In genomic region chr2:216495656-216496055, GRCh38 we compare ENCODE assay signal across 17 cellular contexts.
DNase-seq lines count a peak whose midpoint lies in the region; ATAC-seq, FAIRE-seq and TF ChIP-seq lines count a peak whose summit lies in the region.
"Had no signal": no experiment of that assay in that cellular context is flagged by ENCODE, and none has a peak within 500 bp of the region (broad histone marks: within the 10 kb centered on the region; RNA-seq: fewer than 3 reads in every experiment).

No MANE protein-coding gene starts in this region.

- H3K27ac ChIP-seq in coronary artery, result no peak overlapping the region
- H3K27ac ChIP-seq: thoracic aorta had no signal

- ATAC-seq in GM19035 (IDR thresholded peaks at IDR 0.05; ENCODE audit: unreplicated experiment) (no peak), HG02884 (IDR thresholded peaks at IDR 0.05; ENCODE audit: unreplicated experiment) (no peak)
- ATAC-seq: heart right ventricle, left ventricle myocardium superior had no signal

- FAIRE-seq in RCC 7860 (lab: Jason Lieb, UNC), result no peak

- peak; percentile 64 for DNase-seq in HCEC 1CT
- peak; percentile 31 for DNase-seq in RCC 7860 (ENCODE audit: low spot score)
- peak; percentile 59 for DNase-seq in coronary artery (ENCODE audit: low spot score)
- DNase-seq in skeletal muscle cell (ENCODE audit: low read depth), result peak; percentile 36
- DNase-seq in NCI-H446 (lab: John Stamatoyannopoulos, UW), result no peak
- DNase-seq: activated CD4-positive, CD25-positive, alpha-beta regulatory T cell treated with anti-CD3 and anti-CD28 coated beads, Interleukin-2, amount 50 U/mL, for 72 hours; activated T-cell treated with anti-CD3 and anti-CD28 coated beads, Interleukin-2, amount 50 U/mL, for 24 hours; amniotic stem cell; effector CD8-positive, alpha-beta T cell; heart right ventricle; left ventricle myocardium superior; NCI-H1436; NCI-H510A treated with DMSO at 0.1 percent for 48 hours; SHP77 treated with DMSO at 0.1 percent for 48 hours had no signal

- H3K4me3 ChIP-seq in coronary artery (no peak overlapping the region), skeletal muscle cell (ENCODE audit: low read depth, low read length) (no peak overlapping the region)
- H3K4me3 ChIP-seq: heart right ventricle, thoracic aorta had no signal

- no peak for TF ChIP-seq CTCF in coronary artery (IDR thresholded peaks at IDR 0.05)

Comparison
In these comparisons a context has a peak if more than half of its experiments do, and no peak if none do; other contexts are left out.
1. DNase-seq: peak in HCEC 1CT (single experiment), RCC 7860 (single experiment), coronary artery (single experiment) and skeletal muscle cell (single experiment); none in NCI-H446 (0 of 2).